Comparison of ENCODE assay signal across 21 cellular contexts in the genomic region with DNA sequence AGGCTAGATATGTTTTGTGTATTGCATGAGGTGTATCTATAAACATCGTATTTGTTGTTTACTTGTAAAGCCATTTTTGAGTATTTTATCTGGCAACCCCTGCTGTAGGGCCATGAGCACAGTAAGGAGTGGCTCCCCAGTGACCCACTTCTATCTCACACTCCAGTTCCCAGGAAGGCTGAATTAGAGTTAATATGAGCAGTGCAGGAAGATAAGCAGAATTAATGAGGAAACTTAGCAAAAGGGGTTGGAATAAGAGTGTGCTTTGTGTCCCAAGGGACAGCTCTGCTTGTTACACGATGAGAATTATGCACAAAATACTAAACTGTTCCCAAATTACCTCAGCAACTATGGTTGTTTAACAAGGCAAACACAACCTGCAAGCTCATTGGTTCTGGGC.
"Had no signal": no experiment of that assay in that cellular context is flagged by ENCODE, and none has a peak within 500 bp of the region (broad histone marks: within the 10 kb centered on the region; RNA-seq: fewer than 3 reads in every experiment).

No MANE protein-coding gene starts in this region.

- FAIRE-seq: endometrium, frontal cortex, urothelium cell line had no signal

- H3K4me1 ChIP-seq: heart left ventricle, right lobe of liver, suprapubic skin, thyroid gland had no signal

- H3K9me3 ChIP-seq: heart left ventricle, mucosa of descending colon, right lobe of liver, suprapubic skin, thyroid gland had no signal

- ATAC-seq: esophagus mucosa; heart left ventricle; left colon; mucosa of descending colon; naive thymus-derived CD8-positive, alpha-beta T cell; right lobe of liver; stimulated activated effector memory CD8-positive, alpha-beta T cell treated with anti-CD3 and anti-CD28 coated beads, Interleukin-12 subunit alpha, Interleukin-12 subunit beta, amount 100 ng/mL, for 72 hours; stimulated activated naive CD8-positive, alpha-beta T cell treated with anti-CD3 and anti-CD28 coated beads, Interleukin-15, Interleukin-2, amounts not matched to agents 100 U/mL and 50 U/mL, for 24 hours had no signal

- H3K36me3 ChIP-seq: heart left ventricle, right lobe of liver, suprapubic skin, thyroid gland had no signal

- H3K27ac ChIP-seq: dorsolateral prefrontal cortex, heart left ventricle, right lobe of liver, suprapubic skin, thyroid gland had no signal

- DNase-seq: cortex of kidney; dorsolateral prefrontal cortex; effector CD8-positive, alpha-beta T cell; heart left ventricle; hippocampal formation; left colon; mammary epithelial cell; mucosa of descending colon; naive thymus-derived CD8-positive, alpha-beta T cell; posterior cingulate gyrus; right lobe of liver; stimulated activated CD4-positive, alpha-beta T cell treated with anti-CD3 and anti-CD28 coated beads, Interleukin-4, amount 100 ng/mL, for 1 hour; stimulated activated CD8-positive, alpha-beta memory T cell treated with anti-CD3 and anti-CD28 coated beads, Interleukin-4, amount 100 ng/mL, for 48 hours; stimulated activated naive CD8-positive, alpha-beta T cell treated with anti-CD3 and anti-CD28 coated beads, Interleukin-15, Interleukin-2, amounts not matched to agents 100 U/mL and 50 U/mL, for 24 hours; thyroid gland had no signal

- H3K27me3 ChIP-seq: dorsolateral prefrontal cortex, heart left ventricle, right lobe of liver, suprapubic skin, thyroid gland had no signal

- H3K4me3 ChIP-seq: dorsolateral prefrontal cortex, heart left ventricle, mucosa of descending colon, right lobe of liver, suprapubic skin, thyroid gland had no signal
